8 cellular contexts compared by ENCODE assay signal in genomic region chrX:50081282-50081955, GRCh38.
DNase-seq lines count a peak whose midpoint lies in the region; ATAC-seq and TF ChIP-seq lines count a peak whose summit lies in the region.

No MANE protein-coding gene starts in this region.

- CTCF ChIA-PET in activated CD4-positive, alpha-beta T cell treated with anti-CD3 and anti-CD28 coated beads for 36 hours (lab: Charles Lee): no interaction called here

- intact Hi-C loops in activated CD4-positive, alpha-beta T cell treated with anti-CD3 and anti-CD28 coated beads for 36 hours (cut with DNase I, micrococcal nuclease): loop anchor here (5.0 to 10.0 kb wide), 2 partner anchors 164 to 167 kb away; no protein-coding TSS in a partner anchor

- no peaks in the 10 kb centered on the region for H3K9me3 Mint-ChIP-seq in activated CD4-positive, alpha-beta T cell treated with anti-CD3 and anti-CD28 coated beads for 36 hours (ENCODE audit: low read depth)
- H3K9me3 Mint-ChIP-seq in chondrocyte (ENCODE audit: low read depth): no peaks in the 10 kb centered on the region
- no peaks in the 10 kb centered on the region for H3K9me3 Mint-ChIP-seq in nephron

- TF ChIP-seq CTCF in chondrocyte (IDR thresholded peaks at IDR 0.05): peak; percentile 56
- peak; percentile 29 to 42 (median 31) for TF ChIP-seq CTCF in nephron (IDR thresholded peaks at IDR 0.05; ENCODE audit: unreplicated experiment in 3 of 3)

- H3K36me3 Mint-ChIP-seq in activated CD4-positive, alpha-beta T cell treated with anti-CD3 and anti-CD28 coated beads for 36 hours (ENCODE audit: low read depth): no peaks in the 10 kb centered on the region
- H3K36me3 Mint-ChIP-seq in chondrocyte (ENCODE audit: low read depth) (no peaks in the 10 kb centered on the region), nephron (ENCODE audit: low read depth) (peaks cover 24% of the 10 kb centered on the region)

- no peaks in the 10 kb centered on the region for H3K4me1 Mint-ChIP-seq in activated CD4-positive, alpha-beta T cell treated with anti-CD3 and anti-CD28 coated beads for 36 hours
- H3K4me1 Mint-ChIP-seq in chondrocyte (ENCODE audit: low read depth): no peaks in the 10 kb centered on the region
- peaks cover 9% of the 10 kb centered on the region for H3K4me1 Mint-ChIP-seq in nephron

- POLR2A ChIA-PET in activated CD4-positive, alpha-beta T cell treated with anti-CD3 and anti-CD28 coated beads for 36 hours (lab: Charles Lee): no interaction called here

- no peak overlapping the region for H3K4me3 Mint-ChIP-seq in activated CD4-positive, alpha-beta T cell treated with anti-CD3 and anti-CD28 coated beads for 36 hours
- H3K4me3 Mint-ChIP-seq in chondrocyte (ENCODE audit: unreplicated experiment): no peak overlapping the region
- H3K4me3 Mint-ChIP-seq in nephron: no peak overlapping the region

- ATAC-seq in activated CD4-positive, alpha-beta T cell treated with anti-CD3 and anti-CD28 coated beads for 36 hours: no peak
- ATAC-seq in GM18858 (IDR thresholded peaks at IDR 0.05; ENCODE audit: unreplicated experiment): no peak

- no peaks in the 10 kb centered on the region for H3K27me3 Mint-ChIP-seq in activated CD4-positive, alpha-beta T cell treated with anti-CD3 and anti-CD28 coated beads for 36 hours
- H3K27me3 Mint-ChIP-seq in chondrocyte (ENCODE audit: low read depth) (no peaks in the 10 kb centered on the region), nephron (ENCODE audit: low read depth) (no peaks in the 10 kb centered on the region)

- no peak overlapping the region for H3K27ac Mint-ChIP-seq in activated CD4-positive, alpha-beta T cell treated with anti-CD3 and anti-CD28 coated beads for 36 hours
- H3K27ac Mint-ChIP-seq in chondrocyte (ENCODE audit: unreplicated experiment): no peak overlapping the region
- H3K27ac Mint-ChIP-seq in nephron: peak overlapping the region; percentile 77 to 97 (median 83)

- peak; percentile 18 for DNase-seq in activated CD4-positive, alpha-beta T cell treated with anti-CD3 and anti-CD28 coated beads for 36 hours
- DNase-seq in activated CD4-positive, alpha-beta T cell treated with anti-CD3 and anti-CD28 coated beads for 4 hours: no peak
- DNase-seq in NCI-H1092 (lab: John Stamatoyannopoulos, UW) (peak; percentile 50), chondrocyte (ENCODE audit: low spot score) (no peak), activated gamma-delta T cell (lab: John Stamatoyannopoulos, UW) (no peak), inferior parietal cortex (ENCODE audit: extremely low spot score) (no peak)

Comparison
In these comparisons a context has a peak if more than half of its experiments do, and no peak if none do; other contexts are left out.
1. DNase-seq: peak in activated CD4-positive, alpha-beta T cell treated with anti-CD3 and anti-CD28 coated beads for 36 hours (single experiment) and NCI-H1092 (single experiment); none in activated CD4-positive, alpha-beta T cell treated with anti-CD3 and anti-CD28 coated beads for 4 hours (0 of 2), chondrocyte (single experiment), activated gamma-delta T cell (single experiment) and inferior parietal cortex (single experiment).
2. H3K27ac Mint-ChIP-seq: peak in nephron (3 of 3); none in activated CD4-positive, alpha-beta T cell treated with anti-CD3 and anti-CD28 coated beads for 36 hours (single experiment) and chondrocyte (single experiment).